Comparison of ENCODE assay signal across 29 cellular contexts in genomic region chr10:114175667-114176066, GRCh38. TPM values are rescaled to one million over a fixed set of nuclear protein-coding genes. Genes with fewer than 3 reads are reported as not detected.
DNase-seq lines count a peak whose midpoint lies in the region; ATAC-seq and TF ChIP-seq lines count a peak whose summit lies in the region.
"Had no signal": no experiment of that assay in that cellular context is flagged by ENCODE, and none has a peak within 500 bp of the region (broad histone marks: within the 10 kb centered on the region; RNA-seq: fewer than 3 reads in every experiment).

No MANE protein-coding gene starts in this region.

- no peak for TF ChIP-seq POLR2A in ovary (IDR thresholded peaks at IDR 0.05)

- peak overlapping the region; percentile 23 for H3K4me3 Mint-ChIP-seq in activated T-cell treated with anti-CD3 and anti-CD28 coated beads, Interleukin-2, amount 50 U/mL, for 24 hours
- peak overlapping the region in 6 of 7 donors; percentile 21 to 53 (median 32) for H3K4me3 Mint-ChIP-seq in CD8-positive, alpha-beta memory T cell
- peak overlapping the region; percentile 94 for H3K4me3 Mint-ChIP-seq in activated T-helper 17 cell treated with anti-CD3 and anti-CD28 coated beads, Interleukin-2, amount 50 U/mL, for 72 hours
- peak overlapping the region; percentile 28 for H3K4me3 Mint-ChIP-seq in nephron progenitor cell

- H3K4me1 ChIP-seq in CD8-positive, alpha-beta memory T cell (ENCODE audit: insufficient read depth, low read length): peaks cover 18% of the 10 kb centered on the region
- no peaks in the 10 kb centered on the region for H3K4me1 ChIP-seq in ovary (ENCODE audit: insufficient read depth)

- no peaks in the 10 kb centered on the region for H3K9me3 Mint-ChIP-seq in activated T-cell treated with anti-CD3 and anti-CD28 coated beads, Interleukin-2, amount 50 U/mL, for 24 hours
- no peaks in the 10 kb centered on the region for H3K9me3 Mint-ChIP-seq in CD8-positive, alpha-beta memory T cell
- no peaks in the 10 kb centered on the region for H3K9me3 Mint-ChIP-seq in activated T-helper 17 cell treated with anti-CD3 and anti-CD28 coated beads, Interleukin-2, amount 50 U/mL, for 72 hours
- peaks cover 6% of the 10 kb centered on the region for H3K9me3 Mint-ChIP-seq in nephron progenitor cell

- peaks cover 41% of the 10 kb centered on the region for H3K4me1 Mint-ChIP-seq in activated T-cell treated with anti-CD3 and anti-CD28 coated beads, Interleukin-2, amount 50 U/mL, for 24 hours (ENCODE audit: low read depth)
- peaks cover 29 to 46% (median 41%) of the 10 kb centered on the region in 3 donors for H3K4me1 Mint-ChIP-seq in CD8-positive, alpha-beta memory T cell
- H3K4me1 Mint-ChIP-seq in activated T-helper 17 cell treated with anti-CD3 and anti-CD28 coated beads, Interleukin-2, amount 50 U/mL, for 72 hours: peaks cover 23% of the 10 kb centered on the region
- peaks cover 40% of the 10 kb centered on the region for H3K4me1 Mint-ChIP-seq in nephron progenitor cell

- POLR2A ChIA-PET in CD8-positive, alpha-beta memory T cell (lab: Charles Lee): interaction anchor here (0.6 kb wide), 1 partner anchor 16 kb away, joined by 5 read pairs; no protein-coding TSS in a partner anchor

- WGBS in ovary, 3 donors: 90 to 95% (median 94%) methylated on average over 1 of the region's 1 CpG

- H3K36me3 Mint-ChIP-seq in activated T-cell treated with anti-CD3 and anti-CD28 coated beads, Interleukin-2, amount 50 U/mL, for 24 hours (ENCODE audit: low read depth): peaks cover 17% of the 10 kb centered on the region
- H3K36me3 Mint-ChIP-seq in CD8-positive, alpha-beta memory T cell: peaks cover 0 to 21% (median 0%) of the 10 kb centered on the region in 3 donors
- peaks cover 4% of the 10 kb centered on the region for H3K36me3 Mint-ChIP-seq in activated T-helper 17 cell treated with anti-CD3 and anti-CD28 coated beads, Interleukin-2, amount 50 U/mL, for 72 hours (ENCODE audit: low read depth)
- peaks cover 13% of the 10 kb centered on the region for H3K36me3 Mint-ChIP-seq in nephron progenitor cell (ENCODE audit: low read depth)

- no peak for ATAC-seq in activated T-helper 17 cell treated with anti-CD3 and anti-CD28 coated beads, Interleukin-2, amount 50 U/mL, for 72 hours (replicated peaks)
- no peak for ATAC-seq in GM18861 (IDR thresholded peaks at IDR 0.05; ENCODE audit: unreplicated experiment)
- ATAC-seq: activated CD4-positive, alpha-beta T cell treated with anti-CD3 and anti-CD28 coated beads for 36 hours; esophagus mucosa; foreskin keratinocyte; left lobe of liver; pancreas had no signal

- TF ChIP-seq CTCF in nephron progenitor cell (IDR thresholded peaks at IDR 0.05): no peak
- TF ChIP-seq CTCF in ovary (IDR thresholded peaks at IDR 0.05): no peak

- no peak overlapping the region for H3K27ac Mint-ChIP-seq in activated T-cell treated with anti-CD3 and anti-CD28 coated beads, Interleukin-2, amount 50 U/mL, for 24 hours
- peak overlapping the region in 3 of 8 donors; percentile 23 to 60 (median 42) for H3K27ac Mint-ChIP-seq in CD8-positive, alpha-beta memory T cell
- no peak overlapping the region for H3K27ac Mint-ChIP-seq in activated T-helper 17 cell treated with anti-CD3 and anti-CD28 coated beads, Interleukin-2, amount 50 U/mL, for 72 hours
- H3K27ac Mint-ChIP-seq in nephron progenitor cell: no peak overlapping the region

- no peak overlapping the region for H3K4me3 ChIP-seq in CD8-positive, alpha-beta memory T cell (ENCODE audit: low read length)
- H3K4me3 ChIP-seq in ovary: no peak overlapping the region
- H3K4me3 ChIP-seq: SJSA1 had no signal

- H3K27ac ChIP-seq in CD8-positive, alpha-beta memory T cell (ENCODE audit: low read depth, low read length): no peak overlapping the region
- no peak overlapping the region for H3K27ac ChIP-seq in ovary
- H3K27ac ChIP-seq: C4-2B, cardiac muscle cell, foreskin keratinocyte, SJSA1 had no signal

- intact Hi-C loops in ovary (cut with DNase I): loop anchor here in 1 of 4 donors (10.0 kb wide), 1 partner anchor 89 kb away; no protein-coding TSS in a partner anchor

- no peak for DNase-seq in activated T-cell treated with anti-CD3 and anti-CD28 coated beads, Interleukin-2, amount 50 U/mL, for 24 hours
- DNase-seq in activated T-cell treated with anti-CD3 and anti-CD28 coated beads for 4 hours (no peak), nephron progenitor cell (no peak), ureter (ENCODE audit: low spot score) (no peak), ovary (no peak)
- no peak for DNase-seq in CD8-positive, alpha-beta memory T cell
- DNase-seq: ACHN; activated CD4-positive, alpha-beta T cell treated with anti-CD3 and anti-CD28 coated beads for 36 hours; activated gamma-delta T cell; cortex of kidney; DMS 273 treated with DMSO at 0.1 percent for 48 hours; foreskin keratinocyte; IMR-90; mesenchymal stem cell; MG63; NCI-H510A; pancreas; spleen; stimulated activated CD4-positive, alpha-beta T cell treated with anti-CD3 and anti-CD28 coated beads, Interleukin-4, amount 100 ng/mL, for 24 hours; uterus had no signal

- CTCF ChIA-PET in CD8-positive, alpha-beta memory T cell (lab: Charles Lee): no interaction called here

- TF ChIP-seq EP300 in ovary (IDR thresholded peaks at IDR 0.05): no peak

- H3K36me3 ChIP-seq in CD8-positive, alpha-beta memory T cell (ENCODE audit: insufficient read depth, low read length): no peaks in the 10 kb centered on the region
- H3K36me3 ChIP-seq in ovary: no peaks in the 10 kb centered on the region
- H3K36me3 ChIP-seq: cardiac muscle cell, MG63, pancreas, right atrium auricular region, spleen, uterus had no signal

- no peaks in the 10 kb centered on the region for H3K27me3 ChIP-seq in CD8-positive, alpha-beta memory T cell (ENCODE audit: insufficient read depth, low read length, poor library complexity, severe bottlenecking)
- H3K27me3 ChIP-seq in ovary: no peaks in the 10 kb centered on the region
- H3K27me3 ChIP-seq: cardiac muscle cell, foreskin keratinocyte, MG63, pancreas, right atrium auricular region, spleen, uterus had no signal

- no peaks in the 10 kb centered on the region for H3K27me3 Mint-ChIP-seq in activated T-cell treated with anti-CD3 and anti-CD28 coated beads, Interleukin-2, amount 50 U/mL, for 24 hours
- peaks cover 0 to 4% of the 10 kb centered on the region in 2 donors for H3K27me3 Mint-ChIP-seq in CD8-positive, alpha-beta memory T cell
- H3K27me3 Mint-ChIP-seq in activated T-helper 17 cell treated with anti-CD3 and anti-CD28 coated beads, Interleukin-2, amount 50 U/mL, for 72 hours: no peaks in the 10 kb centered on the region
- peaks cover 2% of the 10 kb centered on the region for H3K27me3 Mint-ChIP-seq in nephron progenitor cell (ENCODE audit: low read depth, poor library complexity)
- H3K27me3 Mint-ChIP-seq: activated CD4-positive, alpha-beta T cell treated with anti-CD3 and anti-CD28 coated beads for 36 hours had no signal

- no peaks in the 10 kb centered on the region for H3K9me3 ChIP-seq in CD8-positive, alpha-beta memory T cell (ENCODE audit: low read length)
- no peaks in the 10 kb centered on the region for H3K9me3 ChIP-seq in ovary
- H3K9me3 ChIP-seq: MG63, pancreas, right atrium auricular region, SJSA1, spleen, uterus had no signal

RNA-seq across cellular contexts. Expression of gene CCDC186, which starts 1.7 kb away (rescaled TPM):
- total RNA-seq in CD8-positive, alpha-beta memory T cell: 10 to 100 TPM; 11.3 to 14.0 TPM
- 24.9 TPM for polyA plus RNA-seq in CD8-positive, alpha-beta memory T cell
- total RNA-seq in activated T-helper 17 cell treated with anti-CD3 and anti-CD28 coated beads, Interleukin-2, amount 50 U/mL, for 72 hours: 10 to 100 TPM; 10.8 to 14.8 TPM
- total RNA-seq in ureter (30.7 TPM), ovary (10 to 100 TPM; 15.7 to 31.2 (median 18.6) TPM)
- polyA plus RNA-seq in ovary: 10 to 100 TPM in 1 of 2 donors, 1 to 10 TPM in 1; 4.4 to 10.1 TPM

RNA-seq across cellular contexts. Expression of gene TDRD1, which starts 3.5 kb away (rescaled TPM):
- total RNA-seq in CD8-positive, alpha-beta memory T cell: under 1 TPM; 0.13 to 0.16 TPM
- 0.14 TPM for polyA plus RNA-seq in CD8-positive, alpha-beta memory T cell
- total RNA-seq in activated T-helper 17 cell treated with anti-CD3 and anti-CD28 coated beads, Interleukin-2, amount 50 U/mL, for 72 hours: under 1 TPM; 0.09 to 0.48 TPM
- total RNA-seq in ureter (0.23 TPM), ovary (1 to 10 TPM in 2 of 7 donors, under 1 TPM in 5; 0.36 to 1.4 (median 0.70) TPM)
- under 1 TPM; 0.17 to 0.48 TPM for polyA plus RNA-seq in ovary
- total RNA-seq: cardiac muscle cell, esophagus mucosa, G401, IMR-90, SJSA1 had no signal
- polyA plus RNA-seq: cardiac muscle cell, foreskin keratinocyte, IMR-90 had no signal

Comparison
In these comparisons a context has a peak if more than half of its experiments do, and no peak if none do; other contexts are left out.
1. H3K4me3 Mint-ChIP-seq: peak in every context shown above with its lines; median percentile 94 in activated T-helper 17 cell treated with anti-CD3 and anti-CD28 coated beads, Interleukin-2, amount 50 U/mL, for 72 hours; 32 in CD8-positive, alpha-beta memory T cell; 28 in nephron progenitor cell; 23 in activated T-cell treated with anti-CD3 and anti-CD28 coated beads, Interleukin-2, amount 50 U/mL, for 24 hours.